ENCODE assay signal across 14 cellular contexts in genomic region chr11:44885919-44886318, GRCh38.
A peak's percentile ranks its signal among the peaks of the same experiment; 100 is the strongest.
DNase-seq lines count a peak whose midpoint lies in the region; TF ChIP-seq lines count a peak whose summit lies in the region.
"Had no signal": no experiment of that assay in that cellular context is flagged by ENCODE, and none has a peak within 500 bp of the region (broad histone marks: within the 10 kb centered on the region; RNA-seq: fewer than 3 reads in every experiment).

No MANE protein-coding gene starts in this region.

- H3K4me2 ChIP-seq in mesendoderm (ENCODE audit: low read length) (no peak overlapping the region), neural progenitor cell (peak overlapping the region; percentile 14), Karpas-422 (ENCODE audit: low read depth, low read length, poor library complexity, severe bottlenecking) (no peak overlapping the region)

- H3K27ac ChIP-seq in mesendoderm (ENCODE audit: low read depth, low read length) (no peak overlapping the region), neural progenitor cell (no peak overlapping the region), uterus (peak overlapping the region; percentile 80 to 91), Karpas-422 (ENCODE audit: low read length) (no peak overlapping the region)
- H3K27ac ChIP-seq: SJSA1 had no signal

- H3K9ac ChIP-seq in mesendoderm (ENCODE audit: low read length), result no peak overlapping the region
- no peak overlapping the region for H3K9ac ChIP-seq in neural progenitor cell
- H3K9ac ChIP-seq in Karpas-422 (ENCODE audit: low read length), result no peak overlapping the region

- H3K79me2 ChIP-seq in mesendoderm (ENCODE audit: control insufficient read depth, insufficient read depth, low read length) (no peaks in the 10 kb centered on the region), neural progenitor cell (ENCODE audit: low read depth) (no peaks in the 10 kb centered on the region), Karpas-422 (ENCODE audit: low read length) (no peaks in the 10 kb centered on the region)

- no peaks in the 10 kb centered on the region for H3K36me3 Mint-ChIP-seq in brain
- peaks cover 2% of the 10 kb centered on the region for H3K36me3 Mint-ChIP-seq in neural progenitor cell

- TF ChIP-seq CTCF in brain (conservative IDR thresholded peaks at IDR 0.05) (no peak), neural progenitor cell (IDR thresholded peaks at IDR 0.05) (no peak), uterus (IDR thresholded peaks at IDR 0.05) (no peak)

- H4K20me1 ChIP-seq in neural progenitor cell (ENCODE audit: low read depth), result peaks cover 32% of the 10 kb centered on the region
- H4K20me1 ChIP-seq in Karpas-422 (ENCODE audit: insufficient read depth, low read depth, low read length), result no peaks in the 10 kb centered on the region; the same call in 1 of the 2 replicates

- H3K4me3 ChIP-seq in mesendoderm (ENCODE audit: low read length) (no peak overlapping the region), neural progenitor cell (no peak overlapping the region), uterus (no peak overlapping the region), Karpas-422 (ENCODE audit: low read length) (no peak overlapping the region)
- H3K4me3 ChIP-seq: SJSA1 had no signal

- H3K9me3 Mint-ChIP-seq in brain (peaks cover 0 to 2% (median 0%) of the 10 kb centered on the region in 5 experiments), neural progenitor cell (no peaks in the 10 kb centered on the region)

- DNase-seq in mesendoderm, result no peak
- DNase-seq in neural progenitor cell (ENCODE audit: low spot score), result no peak
- DNase-seq in uterus, result no peak
- no peak for DNase-seq in HUDEP-2 (lab: John Stamatoyannopoulos, UW; ENCODE audit: unreplicated experiment in 76 of 76)
- DNase-seq in cortex of kidney (lab: John Stamatoyannopoulos, UW), result no peak
- no peak for DNase-seq in T-helper 9 cell
- DNase-seq in Karpas-422, result no peak
- DNase-seq: DMS 273 treated with DMSO at 0.1 percent for 48 hours, NCI-H1436, NCI-H2029 treated with DMSO at 0.1 percent for 48 hours, NCI-H524, RPMI8226 had no signal

- no peak overlapping the region for H3K4ac ChIP-seq in mesendoderm (ENCODE audit: low read depth, low read length)

- H3K79me1 ChIP-seq in mesendoderm (ENCODE audit: low read length), result no peaks in the 10 kb centered on the region

- no peak overlapping the region for H2AK5ac ChIP-seq in mesendoderm (ENCODE audit: low read length)

- intact Hi-C loops in uterus (cut with DNase I; ENCODE audit: low total_unique reads), result no loop called here

- peak overlapping the region in 4 of 5 experiments; percentile 85 to 97 (median 90) for H3K27ac Mint-ChIP-seq in brain
- peak overlapping the region; percentile 90 for H3K27ac Mint-ChIP-seq in neural progenitor cell

- H2BK15ac ChIP-seq in mesendoderm (replicated peaks; ENCODE audit: low read depth), result no peak overlapping the region

- TF ChIP-seq POLR2A in uterus (IDR thresholded peaks at IDR 0.05), result no peak

- no peak overlapping the region for H2BK5ac ChIP-seq in mesendoderm (ENCODE audit: low read length)

- H3K4me1 Mint-ChIP-seq in brain, result peaks cover 75% of the 10 kb centered on the region
- peaks cover 81% of the 10 kb centered on the region for H3K4me1 Mint-ChIP-seq in neural progenitor cell

- no peaks in the 10 kb centered on the region for H3K27me3 ChIP-seq in mesendoderm (ENCODE audit: insufficient read depth, low read length, poor library complexity)
- peaks cover 2% of the 10 kb centered on the region for H3K27me3 ChIP-seq in neural progenitor cell
- H3K27me3 ChIP-seq in uterus, result no peaks in the 10 kb centered on the region
- no peaks in the 10 kb centered on the region for H3K27me3 ChIP-seq in Karpas-422 (ENCODE audit: low read length)
- H3K27me3 ChIP-seq: SJSA1 had no signal

- no peak overlapping the region for H4K5ac ChIP-seq in mesendoderm (ENCODE audit: low read length)

- H2AFZ ChIP-seq in neural progenitor cell (replicated peaks) (no peak overlapping the region), Karpas-422 (ENCODE audit: low read length) (no peak overlapping the region)

- no peak overlapping the region for H4K8ac ChIP-seq in mesendoderm (ENCODE audit: low read depth, low read length)

- no peak overlapping the region for H3K18ac ChIP-seq in mesendoderm (ENCODE audit: low read length)

- H3K4me3 Mint-ChIP-seq in brain (peak overlapping the region in 1 of 5 experiments; percentile 41), neural progenitor cell (peak overlapping the region; percentile 58)

- no peak overlapping the region for H3K23ac ChIP-seq in mesendoderm (ENCODE audit: low read length)

- no peaks in the 10 kb centered on the region for H3K27me3 Mint-ChIP-seq in brain
- peaks cover 2% of the 10 kb centered on the region for H3K27me3 Mint-ChIP-seq in neural progenitor cell (ENCODE audit: insufficient read depth, low read depth)

- H3F3A ChIP-seq in neural progenitor cell (ENCODE audit: low read depth), result peaks cover 17% of the 10 kb centered on the region

- H2BK120ac ChIP-seq in mesendoderm (ENCODE audit: low read depth, low read length), result no peak overlapping the region

- peak overlapping the region; percentile 17 for H3K56ac ChIP-seq in mesendoderm (ENCODE audit: low read length)

- H3K36me3 ChIP-seq in mesendoderm (ENCODE audit: control insufficient read depth, insufficient read depth, low read length), result no peaks in the 10 kb centered on the region
- no peaks in the 10 kb centered on the region for H3K36me3 ChIP-seq in neural progenitor cell
- H3K36me3 ChIP-seq in uterus, result no peaks in the 10 kb centered on the region
- no peaks in the 10 kb centered on the region for H3K36me3 ChIP-seq in Karpas-422 (ENCODE audit: insufficient read depth, low read length)
- H3K36me3 ChIP-seq: SJSA1 had no signal

- WGBS in mesendoderm (ENCODE audit: extremely low coverage, insufficient coverage, low lambda C conversion rate), result no CpG with 5 or more reads among the region's 5 CpGs

- H3K4me1 ChIP-seq in mesendoderm (ENCODE audit: control insufficient read depth, low read depth, low read length), result peaks cover 6% of the 10 kb centered on the region
- H3K4me1 ChIP-seq in neural progenitor cell, result peaks cover 59% of the 10 kb centered on the region
- H3K4me1 ChIP-seq in uterus, result peaks cover 6 to 11% of the 10 kb centered on the region in 2 donors
- no peaks in the 10 kb centered on the region for H3K4me1 ChIP-seq in Karpas-422 (ENCODE audit: low read length)

- H3K9me2 ChIP-seq in Karpas-422 (replicated peaks; ENCODE audit: insufficient read depth, low read length), result no peaks in the 10 kb centered on the region

- H3K9me3 ChIP-seq in neural progenitor cell (ENCODE audit: low read depth) (no peaks in the 10 kb centered on the region), uterus (no peaks in the 10 kb centered on the region), Karpas-422 (ENCODE audit: low read length) (no peaks in the 10 kb centered on the region)
- H3K9me3 ChIP-seq: SJSA1 had no signal

Comparison
In these comparisons a context has a peak if more than half of its experiments do, and no peak if none do; other contexts are left out.
1. H3K27ac ChIP-seq: peak in uterus (2 of 2); none in mesendoderm (single experiment), neural progenitor cell (single experiment) and Karpas-422 (single experiment).